In genomic region chr6:72675396-72675795, GRCh38 we compare ENCODE assay signal across 15 cellular contexts. TPM values are rescaled to one million over a fixed set of nuclear protein-coding genes. Genes with fewer than 3 reads are reported as not detected.
"Had no signal": no experiment of that assay in that cellular context is flagged by ENCODE, and none has a peak within 500 bp of the region (broad histone marks: within the 10 kb centered on the region; RNA-seq: fewer than 3 reads in every experiment).

No MANE protein-coding gene starts in this region.

- ATAC-seq: activated naive CD4-positive, alpha-beta T cell treated with anti-CD3 and anti-CD28 coated beads, Interleukin-2, amount 50 U/mL, for 72 hours; heart left ventricle; stimulated activated naive CD8-positive, alpha-beta T cell treated with anti-CD3 and anti-CD28 coated beads, Interleukin-15, Interleukin-2, amounts not matched to agents 100 U/mL and 50 U/mL, for 24 hours had no signal

- H3K27me3 ChIP-seq: breast epithelium, dorsolateral prefrontal cortex, esophagus squamous epithelium, heart left ventricle, suprapubic skin had no signal

- H3K9me3 ChIP-seq: breast epithelium, esophagus squamous epithelium, left ventricle myocardium inferior, suprapubic skin had no signal

- H3K27ac ChIP-seq: breast epithelium, dorsolateral prefrontal cortex, esophagus squamous epithelium, heart left ventricle, left ventricle myocardium inferior, suprapubic skin had no signal

- DNase-seq: activated CD4-positive, alpha-beta T cell treated with anti-CD3 and anti-CD28 coated beads, Interleukin-2, amount 10 ng/mL, durations not matched to agents 7 days and 5 days; activated CD4-positive, CD25-positive, alpha-beta regulatory T cell; activated T-cell treated with anti-CD3 and anti-CD28 coated beads for 4 hours; dorsolateral prefrontal cortex; esophagus squamous epithelium; foreskin melanocyte; heart left ventricle; left ventricle myocardium inferior; stimulated activated CD4-positive, alpha-beta T cell treated with anti-CD3 and anti-CD28 coated beads, Interleukin-4, amount 100 ng/mL, for 1 hour; stimulated activated CD8-positive, alpha-beta memory T cell treated with anti-CD3 and anti-CD28 coated beads, Interleukin-4, amount 100 ng/mL, for 48 hours; stimulated activated naive CD8-positive, alpha-beta T cell treated with anti-CD3 and anti-CD28 coated beads, Interleukin-15, Interleukin-2, amounts not matched to agents 100 U/mL and 50 U/mL, for 24 hours had no signal

- H3K4me3 ChIP-seq: breast epithelium, dorsolateral prefrontal cortex, esophagus squamous epithelium, heart left ventricle, left ventricle myocardium inferior, suprapubic skin had no signal

- H3K36me3 ChIP-seq: breast epithelium, esophagus squamous epithelium, heart left ventricle, left ventricle myocardium inferior, suprapubic skin had no signal

- H3K4me1 ChIP-seq: breast epithelium, esophagus squamous epithelium, heart left ventricle, left ventricle myocardium inferior, suprapubic skin had no signal

RNA-seq across cellular contexts. Expression of gene KCNQ5, which starts 53.5 kb away (rescaled TPM):
- total RNA-seq: pulmonary artery endothelial cell had no signal
